In genomic region chr10:31604141-31604540, GRCh38 we compare ENCODE assay signal across 8 cellular contexts.
DNase-seq lines count a peak whose midpoint lies in the region; ATAC-seq and TF ChIP-seq lines count a peak whose summit lies in the region.

No MANE protein-coding gene starts in this region.

- no peaks in the 10 kb centered on the region for H3K36me3 ChIP-seq in neural progenitor cell

- peak overlapping the region; percentile 91 for H3K4me3 Mint-ChIP-seq in neural progenitor cell

- peak overlapping the region; percentile 96 for H3K27ac Mint-ChIP-seq in neural progenitor cell

- no peaks in the 10 kb centered on the region for H3K9me3 ChIP-seq in neural progenitor cell (ENCODE audit: low read depth)

- DNase-seq in D341Med (ENCODE audit: low spot score) (peak; percentile 75), NCI-H2171 (lab: John Stamatoyannopoulos, UW) (peak; percentile 38), dorsolateral prefrontal cortex (peak in 1 of 10 donors; percentile 22), neural progenitor cell (ENCODE audit: low spot score) (no peak), T1000 (lab: John Stamatoyannopoulos, UW) (no peak), inferior parietal cortex (ENCODE audit: extremely low spot score) (no peak), activated gamma-delta T cell treated with Interleukin-2 at 50 U/mL for 16 hours (no peak)

- no peaks in the 10 kb centered on the region for H4K20me1 ChIP-seq in neural progenitor cell (ENCODE audit: low read depth)

- no peak for ATAC-seq in HG03521 (IDR thresholded peaks at IDR 0.05; ENCODE audit: unreplicated experiment)

- H3K4me3 ChIP-seq in dorsolateral prefrontal cortex, result peak overlapping the region in 53 of 59 donors; percentile 41 to 97 (median 79)
- no peak overlapping the region for H3K4me3 ChIP-seq in neural progenitor cell

- H3K27me3 ChIP-seq in dorsolateral prefrontal cortex (no peaks in the 10 kb centered on the region), neural progenitor cell (no peaks in the 10 kb centered on the region)

- H3K36me3 Mint-ChIP-seq in neural progenitor cell, result no peaks in the 10 kb centered on the region

- H3K9ac ChIP-seq in neural progenitor cell, result no peak overlapping the region

- no peaks in the 10 kb centered on the region for H3F3A ChIP-seq in neural progenitor cell (ENCODE audit: low read depth)

- H3K27me3 Mint-ChIP-seq in neural progenitor cell (ENCODE audit: insufficient read depth, low read depth), result peaks cover 7% of the 10 kb centered on the region

- no peak for TF ChIP-seq CTCF in dorsolateral prefrontal cortex (IDR thresholded peaks at IDR 0.05 in 54 of 56, conservative IDR thresholded peaks at IDR 0.05 in 2 of 56; ENCODE audit: low read depth in 1 of 56, partially characterized antibody in 56 of 56)
- TF ChIP-seq CTCF in neural progenitor cell (IDR thresholded peaks at IDR 0.05), result no peak

- peak overlapping the region; percentile 84 for H3K4me2 ChIP-seq in neural progenitor cell

- no peaks in the 10 kb centered on the region for H3K4me1 ChIP-seq in neural progenitor cell

- peaks cover 13% of the 10 kb centered on the region for H3K4me1 Mint-ChIP-seq in neural progenitor cell

- H3K79me2 ChIP-seq in neural progenitor cell (ENCODE audit: low read depth), result no peaks in the 10 kb centered on the region

- H3K27ac ChIP-seq in dorsolateral prefrontal cortex, result peak overlapping the region in 44 of 59 donors; percentile 3 to 86 (median 74)
- H3K27ac ChIP-seq in neural progenitor cell, result no peak overlapping the region

- intact Hi-C loops in dorsolateral prefrontal cortex (cut with DNase I), result loop anchor here (5.0 to 10.0 kb wide), 3 partner anchors 151 to 201 kb away; no protein-coding TSS in a partner anchor

- H3K9me3 Mint-ChIP-seq in neural progenitor cell, result peaks cover 4% of the 10 kb centered on the region

- peak overlapping the region; percentile 81 for H2AFZ ChIP-seq in neural progenitor cell (replicated peaks)

Comparison
In these comparisons a context has a peak if more than half of its experiments do, and no peak if none do; other contexts are left out.
1. DNase-seq: peak in D341Med (single experiment) and NCI-H2171 (single experiment); none in neural progenitor cell (single experiment), T1000 (single experiment), inferior parietal cortex (single experiment) and activated gamma-delta T cell treated with Interleukin-2 at 50 U/mL for 16 hours (single experiment).